In genomic region chrX:154730271-154730883, GRCh38 we compare ENCODE assay signal across 10 cellular contexts. TPM values are rescaled to one million over a fixed set of nuclear protein-coding genes. Genes with fewer than 3 reads are reported as not detected.
DNase-seq lines count a peak whose midpoint lies in the region; ATAC-seq and TF ChIP-seq lines count a peak whose summit lies in the region.
"Had no signal": no experiment of that assay in that cellular context is flagged by ENCODE, and none has a peak within 500 bp of the region (broad histone marks: within the 10 kb centered on the region; RNA-seq: fewer than 3 reads in every experiment).

No MANE protein-coding gene starts in this region.

- no peaks in the 10 kb centered on the region for H3K27me3 Mint-ChIP-seq in CD8-positive, alpha-beta memory T cell
- H3K27me3 Mint-ChIP-seq in activated CD8-positive, alpha-beta T cell treated with anti-CD3 and anti-CD28 coated beads, Interleukin-2, amount 10 ng/mL, durations not matched to agents 7 days and 5 days (ENCODE audit: low read depth), result no peaks in the 10 kb centered on the region

- no peak overlapping the region for H3K4me3 ChIP-seq in CD8-positive, alpha-beta memory T cell (ENCODE audit: low read length)
- H3K4me3 ChIP-seq in fibroblast of the aortic adventitia (ENCODE audit: low read depth, low read length) (no peak overlapping the region), psoas muscle (no peak overlapping the region)
- H3K4me3 ChIP-seq: dorsolateral prefrontal cortex had no signal

- H3K4me1 Mint-ChIP-seq in CD8-positive, alpha-beta memory T cell, result peaks cover 91 to 100% (median 97%) of the 10 kb centered on the region in 3 donors
- peaks cover 99% of the 10 kb centered on the region for H3K4me1 Mint-ChIP-seq in activated CD8-positive, alpha-beta T cell treated with anti-CD3 and anti-CD28 coated beads, Interleukin-2, amount 10 ng/mL, durations not matched to agents 7 days and 5 days (ENCODE audit: low read depth)

- POLR2A ChIA-PET in CD8-positive, alpha-beta memory T cell (lab: Charles Lee), result interaction anchor here (0.6 to 1.8 kb wide), 3 partner anchors 13 to 21 kb away, joined by 3 to 4 read pairs (median 4); partner anchors contain the start of gene GAB3
- POLR2A ChIA-PET in activated CD8-positive, alpha-beta T cell treated with anti-CD3 and anti-CD28 coated beads, Interleukin-2, amount 10 ng/mL, durations not matched to agents 7 days and 5 days (lab: Charles Lee), result interaction anchor here (1.0 kb wide), 1 partner anchor 20 kb away, joined by 3 read pairs; no protein-coding TSS in a partner anchor

- H3K36me3 ChIP-seq in CD8-positive, alpha-beta memory T cell (ENCODE audit: insufficient read depth, low read length), result no peaks in the 10 kb centered on the region
- no peaks in the 10 kb centered on the region for H3K36me3 ChIP-seq in psoas muscle (ENCODE audit: insufficient read depth in 1 of 2, low read depth in 1 of 2)

- no peaks in the 10 kb centered on the region for H3K27me3 ChIP-seq in CD8-positive, alpha-beta memory T cell (ENCODE audit: insufficient read depth, low read length, poor library complexity, severe bottlenecking)
- no peaks in the 10 kb centered on the region for H3K27me3 ChIP-seq in psoas muscle (ENCODE audit: insufficient read depth in 3 of 3, low read length in 2 of 3)

- TF ChIP-seq CTCF in fibroblast of the aortic adventitia (IDR thresholded peaks at IDR 0.05; ENCODE audit: insufficient read depth, low read length) (no peak), psoas muscle (IDR thresholded peaks at IDR 0.05) (no peak)

- H3K9me3 Mint-ChIP-seq in CD8-positive, alpha-beta memory T cell, result no peaks in the 10 kb centered on the region
- H3K9me3 Mint-ChIP-seq in activated CD8-positive, alpha-beta T cell treated with anti-CD3 and anti-CD28 coated beads, Interleukin-2, amount 10 ng/mL, durations not matched to agents 7 days and 5 days (ENCODE audit: insufficient read depth), result no peaks in the 10 kb centered on the region

- H3K27ac ChIP-seq in CD8-positive, alpha-beta memory T cell (ENCODE audit: low read depth, low read length), result peak overlapping the region; percentile 62
- peak overlapping the region; percentile 67 for H3K27ac ChIP-seq in psoas muscle

- peak overlapping the region; percentile 84 to 98 (median 93) for H3K27ac Mint-ChIP-seq in CD8-positive, alpha-beta memory T cell
- H3K27ac Mint-ChIP-seq in activated CD8-positive, alpha-beta T cell treated with anti-CD3 and anti-CD28 coated beads, Interleukin-2, amount 10 ng/mL, durations not matched to agents 7 days and 5 days, result peak overlapping the region; percentile 96

- CTCF ChIA-PET in CD8-positive, alpha-beta memory T cell (lab: Charles Lee), result interaction anchor here (1.5 to 4.3 kb wide), 2 partner anchors 13 to 19 kb away, joined by 3 to 40 read pairs; partner anchors contain the start of gene GAB3
- CTCF ChIA-PET in activated CD8-positive, alpha-beta T cell treated with anti-CD3 and anti-CD28 coated beads, Interleukin-2, amount 10 ng/mL, durations not matched to agents 7 days and 5 days (lab: Charles Lee), result interaction anchor here (0.9 to 10.7 kb wide), 3 partner anchors 12 to 19 kb away, joined by 3 to 163 read pairs (median 4); partner anchors contain the start of gene GAB3

- WGBS in psoas muscle, 3 donors, result 17 to 23% (median 19%) methylated on average over 5 to 6 of the region's 6 CpGs

- H3K4me3 Mint-ChIP-seq in CD8-positive, alpha-beta memory T cell, result peak overlapping the region in 6 of 7 donors; percentile 16 to 65 (median 61)
- no peak overlapping the region for H3K4me3 Mint-ChIP-seq in activated CD8-positive, alpha-beta T cell treated with anti-CD3 and anti-CD28 coated beads, Interleukin-2, amount 10 ng/mL, durations not matched to agents 7 days and 5 days

- peaks cover 0 to 4% (median 2%) of the 10 kb centered on the region in 3 donors for H3K36me3 Mint-ChIP-seq in CD8-positive, alpha-beta memory T cell
- peaks cover 46% of the 10 kb centered on the region for H3K36me3 Mint-ChIP-seq in activated CD8-positive, alpha-beta T cell treated with anti-CD3 and anti-CD28 coated beads, Interleukin-2, amount 10 ng/mL, durations not matched to agents 7 days and 5 days (ENCODE audit: low read depth)

- ATAC-seq in activated CD8-positive, alpha-beta T cell treated with anti-CD3 and anti-CD28 coated beads, Interleukin-2, amount 10 ng/mL, durations not matched to agents 7 days and 5 days, result no peak
- ATAC-seq in psoas muscle, result peak in 3 of 4 donors; percentile 36 to 57 (median 55)
- ATAC-seq in HG03378 (IDR thresholded peaks at IDR 0.05; ENCODE audit: unreplicated experiment), result no peak
- no peak for ATAC-seq in HG02623 (IDR thresholded peaks at IDR 0.05; ENCODE audit: unreplicated experiment)

- no peak for DNase-seq in CD8-positive, alpha-beta memory T cell
- DNase-seq in activated CD8-positive, alpha-beta T cell treated with anti-CD3 and anti-CD28 coated beads, Interleukin-2, amount 10 ng/mL, durations not matched to agents 7 days and 5 days, result no peak
- DNase-seq in fibroblast of the aortic adventitia (ENCODE audit: low read depth), result peak; percentile 88
- peak; percentile 25 to 57 for DNase-seq in psoas muscle
- DNase-seq in pons (ENCODE audit: low spot score), result no peak
- DNase-seq in C1 segment of cervical spinal cord (lab: John Stamatoyannopoulos, UW), result no peak
- DNase-seq: dorsolateral prefrontal cortex; stimulated activated naive CD4-positive, alpha-beta T cell treated with Interleukin-2 at 50 U/mL for 16 hours had no signal

- peaks cover 66% of the 10 kb centered on the region for H3K4me1 ChIP-seq in CD8-positive, alpha-beta memory T cell (ENCODE audit: insufficient read depth, low read length)
- peaks cover 58% of the 10 kb centered on the region for H3K4me1 ChIP-seq in psoas muscle

- no peaks in the 10 kb centered on the region for H3K9me3 ChIP-seq in CD8-positive, alpha-beta memory T cell (ENCODE audit: low read length)
- no peaks in the 10 kb centered on the region for H3K9me3 ChIP-seq in psoas muscle

- intact Hi-C loops in psoas muscle (cut with DNase I), result no loop called here

RNA-seq across cellular contexts. Expression of gene GAB3, which starts 20.5 kb away (rescaled TPM):
- 1 to 10 TPM; 6.2 to 6.7 TPM for total RNA-seq in CD8-positive, alpha-beta memory T cell
- 11.9 TPM for polyA plus RNA-seq in CD8-positive, alpha-beta memory T cell
- 10 to 100 TPM in 1 of 2 experiments, 1 to 10 TPM in 1; 9.9 to 10.3 TPM for total RNA-seq in activated CD8-positive, alpha-beta T cell treated with anti-CD3 and anti-CD28 coated beads, Interleukin-2, amount 10 ng/mL, durations not matched to agents 7 days and 5 days
- 1.2 and 4.2 TPM in 2 replicates for total RNA-seq in fibroblast of the aortic adventitia (ENCODE audit: low replicate concordance)
- 1 to 10 TPM; 1.0 to 3.4 (median 1.4) TPM for total RNA-seq in psoas muscle
- polyA plus RNA-seq in psoas muscle, result 1 to 10 TPM in 1 of 3 donors, under 1 TPM in 2; 0.61 to 3.2 (median 0.65) TPM

RNA-seq across cellular contexts. Expression of gene DKC1, which starts 32.3 kb away (rescaled TPM):
- total RNA-seq in CD8-positive, alpha-beta memory T cell, result 100 to 1,000 TPM; 214 to 219 TPM
- polyA plus RNA-seq in CD8-positive, alpha-beta memory T cell, result 43.6 TPM
- 10 to 100 TPM; 76.0 to 82.8 TPM for total RNA-seq in activated CD8-positive, alpha-beta T cell treated with anti-CD3 and anti-CD28 coated beads, Interleukin-2, amount 10 ng/mL, durations not matched to agents 7 days and 5 days
- total RNA-seq in fibroblast of the aortic adventitia (ENCODE audit: low replicate concordance) (36.5 and 47.8 TPM in 2 replicates), psoas muscle (10 to 100 TPM; 21.2 to 45.5 (median 34.6) TPM)
- polyA plus RNA-seq in psoas muscle, result 10 to 100 TPM; 23.4 to 61.0 (median 38.2) TPM

Comparison
In these comparisons a context has a peak if more than half of its experiments do, and no peak if none do; other contexts are left out.
1. DNase-seq: peak in fibroblast of the aortic adventitia (single experiment) and psoas muscle (2 of 2); none in CD8-positive, alpha-beta memory T cell (0 of 5), activated CD8-positive, alpha-beta T cell treated with anti-CD3 and anti-CD28 coated beads, Interleukin-2, amount 10 ng/mL, durations not matched to agents 7 days and 5 days (single experiment), pons (single experiment) and C1 segment of cervical spinal cord (0 of 14).
2. ATAC-seq: peak in psoas muscle (3 of 4); none in activated CD8-positive, alpha-beta T cell treated with anti-CD3 and anti-CD28 coated beads, Interleukin-2, amount 10 ng/mL, durations not matched to agents 7 days and 5 days (single experiment), HG03378 (single experiment) and HG02623 (single experiment).